Comparison of ENCODE assay signal across 23 cellular contexts in the genomic region with DNA sequence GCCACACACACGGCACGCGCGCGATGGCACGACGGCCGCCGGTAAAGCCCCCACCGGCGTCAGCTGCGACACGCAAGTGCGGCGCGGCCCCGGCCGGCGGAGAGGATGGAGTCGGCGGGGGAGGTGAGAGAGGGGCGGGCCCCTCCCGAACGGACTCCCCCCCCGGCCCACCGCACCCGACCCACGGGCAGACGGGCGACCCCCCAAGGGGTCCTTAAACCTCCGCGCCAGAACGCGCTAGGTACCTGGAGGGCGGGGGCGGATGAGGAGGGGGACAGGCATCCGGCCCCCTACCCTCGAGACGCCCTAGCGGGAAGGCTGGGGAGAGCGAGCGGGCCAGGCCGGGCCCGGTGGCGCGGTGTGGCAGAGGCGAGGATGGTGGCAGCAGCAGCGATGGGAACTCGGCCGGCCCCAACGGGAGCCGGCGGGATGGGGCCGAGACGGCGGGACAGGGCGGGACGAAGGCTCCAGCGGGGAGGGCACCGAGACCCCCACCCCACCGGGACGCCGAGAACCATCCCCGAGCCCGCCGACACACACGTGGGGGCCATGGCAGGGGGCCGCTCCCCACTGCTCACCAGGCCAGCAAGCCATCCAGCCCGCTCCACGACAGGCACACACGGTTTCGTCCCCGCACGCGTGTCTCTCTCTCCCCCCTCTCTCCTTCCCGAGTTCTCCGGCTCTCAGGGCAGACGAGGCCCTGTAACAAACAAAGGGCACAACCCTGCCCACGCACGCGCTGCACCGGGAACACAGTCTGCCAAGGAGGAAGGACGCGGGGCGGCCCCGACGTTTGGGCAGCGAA.
DNase-seq lines count a peak whose midpoint lies in the region; ATAC-seq, FAIRE-seq and TF ChIP-seq lines count a peak whose summit lies in the region.
"Had no signal": no experiment of that assay in that cellular context is flagged by ENCODE, and none has a peak within 500 bp of the region (broad histone marks: within the 10 kb centered on the region; RNA-seq: fewer than 3 reads in every experiment).

No MANE protein-coding gene starts in this region.

- H3K27ac ChIP-seq in HepG2 (ENCODE audit: extremely low read length, insufficient read depth, low read length) = no peak overlapping the region

- intact Hi-C loops in HepG2 (cut with micrococcal nuclease; ENCODE audit: unreplicated experiment) = no loop called here

- no peak for TF ChIP-seq CTCF in GM10266 (IDR thresholded peaks at IDR 0.05; ENCODE audit: control insufficient read depth, insufficient read depth, low read depth, missing control alignments)
- TF ChIP-seq CTCF in GM20000 (IDR thresholded peaks at IDR 0.05; ENCODE audit: extremely low read depth, missing control alignments) = no peak
- no peak for TF ChIP-seq CTCF in HepG2 (CRISPR knock-in tag; IDR thresholded peaks at IDR 0.05)

- peaks cover 77% of the 10 kb centered on the region for H3K9me3 ChIP-seq in HepG2 (ENCODE audit: low read length)
- H3K9me3 ChIP-seq: MG63 had no signal

- H3K4me2 ChIP-seq in HepG2 (ENCODE audit: low read depth, low read length) = no peak overlapping the region
- H3K4me2 ChIP-seq: GM23338 had no signal

- no peaks in the 10 kb centered on the region for H3K36me3 ChIP-seq in HepG2 (replicated peaks in 1 of 2; ENCODE audit: control insufficient read depth in 1 of 2, insufficient read depth in 2 of 2, low read length in 2 of 2)
- H3K36me3 ChIP-seq: MG63 had no signal

- no peaks in the 10 kb centered on the region for H4K20me1 ChIP-seq in HepG2 (ENCODE audit: insufficient read depth, low read length)

- H2AFZ ChIP-seq in HepG2 (ENCODE audit: low read length) = no peak overlapping the region
- H2AFZ ChIP-seq: GM23338 had no signal

- H3K27me3 ChIP-seq in HepG2 (ENCODE audit: control insufficient read depth in 1 of 2, insufficient read depth in 2 of 2, low read length in 2 of 2) = no peaks in the 10 kb centered on the region
- H3K27me3 ChIP-seq: MG63 had no signal

- DNase-seq in GM10266 (ENCODE audit: extremely low spot score) (peak; percentile 57), GM20000 (ENCODE audit: low spot score) (peak; percentile 46), HepG2 (ENCODE audit: low spot score) (no peak), DMS153 (lab: John Stamatoyannopoulos, UW) (no peak), amygdala (lab: John Stamatoyannopoulos, UW) (no peak)
- no peak for DNase-seq in stimulated activated naive CD8-positive, alpha-beta T cell treated with anti-CD3 and anti-CD28 coated beads, Interleukin-15, Interleukin-2, amounts not matched to agents 100 U/mL and 50 U/mL, for 24 hours
- DNase-seq in stimulated activated CD8-positive, alpha-beta memory T cell treated with anti-CD3 and anti-CD28 coated beads, Interleukin-4, amount 100 ng/mL, for 48 hours = no peak
- DNase-seq: Calu3; CD4-positive, alpha-beta T cell; DMS79; IMR-90; Karpas-422; MG63; NCI-H1092; NCI-H146; NCI-H2081; NCI-H510A; NCI-H82; SHP77 had no signal

- in situ Hi-C loops in HepG2 (cut with HindIII; ENCODE audit: extremely low pct_ligation_motif_present, low pct_unique_long_range_greater_than_20kb) = no loop called here

- no peak overlapping the region for H3K4me3 ChIP-seq in HepG2 (replicated peaks in 1 of 3; ENCODE audit: insufficient read depth in 1 of 3, low read depth in 2 of 3, low read length in 3 of 3)
- H3K4me3 ChIP-seq: GM23338, MG63 had no signal

- no TSS peak for BruUV-seq in HepG2 (replicated peaks; lab: Mats Ljungman, UMichigan)

- TF ChIP-seq EP300 in HepG2 (IDR thresholded peaks at IDR 0.05; ENCODE audit: low read depth in 2 of 2, low read length in 2 of 2) = no peak
- no peak for TF ChIP-seq EP300 in HepG2 (CRISPR knock-in tag; IDR thresholded peaks at IDR 0.05; ENCODE audit: borderline replicate concordance)

- H3K79me2 ChIP-seq in HepG2 (ENCODE audit: insufficient read depth, low read length) = no peaks in the 10 kb centered on the region

- no peak for FAIRE-seq in HepG2 (lab: Jason Lieb, UNC)
- FAIRE-seq: GM18507 had no signal

- 87% methylated on average over 83 of the region's 88 CpGs for WGBS in HepG2 (ENCODE audit: low lambda C conversion rate)

- no peaks in the 10 kb centered on the region for H3K4me1 ChIP-seq in HepG2 (ENCODE audit: insufficient read depth, low read length)

- CTCF ChIA-PET in HepG2 (lab: Yijun Ruan, JAX; ENCODE audit: low intra/inter-chr PET ratio, low total read pairs) = no interaction called here

- ATAC-seq in HepG2 (peak; percentile 35), GM21381 (IDR thresholded peaks at IDR 0.05; ENCODE audit: unreplicated experiment) (no peak)
- peak; percentile 32 for ATAC-seq in stimulated activated naive CD8-positive, alpha-beta T cell treated with anti-CD3 and anti-CD28 coated beads, Interleukin-15, Interleukin-2, amounts not matched to agents 100 U/mL and 50 U/mL, for 24 hours
- ATAC-seq: GM23338, Panc1 had no signal

- no peak for TF ChIP-seq RAD21 in HepG2 (CRISPR knock-in tag; IDR thresholded peaks at IDR 0.05)

- no peak overlapping the region for H3K9ac ChIP-seq in HepG2 (ENCODE audit: insufficient read depth, low read depth, low read length)

- POLR2A ChIA-PET in HepG2 (lab: Yijun Ruan, JAX) = no interaction called here

- TF ChIP-seq POLR2A in HepG2 (IDR thresholded peaks at IDR 0.05; ENCODE audit: insufficient read depth in 1 of 2, low read depth in 2 of 2, low read length in 2 of 2) = no peak

TF ChIP-seq in HepG2, 621 proteins besides CTCF, POLR2A, EP300 and RAD21:
- TF ChIP-seq ZNF329 (CRISPR knock-in tag; IDR thresholded peaks at IDR 0.05; ENCODE audit: low read depth) (no peak), SAP130 (CRISPR knock-in tag; IDR thresholded peaks at IDR 0.05; ENCODE audit: low read depth) (no peak), FOXM1 (CRISPR knock-in tag; IDR thresholded peaks at IDR 0.05) (no peak), ASH2L (IDR thresholded peaks at IDR 0.05; ENCODE audit: insufficient read length, low read depth, low read length) (no peak), ZNF552 (CRISPR knock-in tag; IDR thresholded peaks at IDR 0.05; ENCODE audit: borderline replicate concordance) (no peak), HIC2 (CRISPR knock-in tag; IDR thresholded peaks at IDR 0.05; ENCODE audit: low read depth) (no peak), ZNF383 (CRISPR knock-in tag; IDR thresholded peaks at IDR 0.05; ENCODE audit: borderline replicate concordance) (no peak), ISL2 (CRISPR knock-in tag; IDR thresholded peaks at IDR 0.05) (no peak), HDAC6 (IDR thresholded peaks at IDR 0.05; ENCODE audit: low read depth, low read length) (no peak), ZC3H4 (CRISPR knock-in tag; IDR thresholded peaks at IDR 0.05; ENCODE audit: borderline replicate concordance) (no peak), ZNF17 (CRISPR knock-in tag; IDR thresholded peaks at IDR 0.05) (no peak)
- TF ChIP-seq, protein P1, sequence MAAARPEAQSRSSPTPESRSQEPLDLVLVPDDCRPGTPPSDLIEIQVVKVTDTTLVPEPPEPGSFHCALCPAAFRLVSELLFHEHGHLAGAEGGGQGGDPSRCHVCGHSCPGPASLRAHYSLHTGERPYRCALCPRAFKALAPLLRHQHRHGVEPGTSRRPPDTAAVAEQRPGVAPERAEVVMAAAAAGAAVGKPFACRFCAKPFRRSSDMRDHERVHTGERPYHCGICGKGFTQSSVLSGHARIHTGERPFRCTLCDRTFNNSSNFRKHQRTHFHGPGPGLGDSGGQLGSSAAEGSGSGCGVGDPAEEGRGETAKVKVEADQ (CRISPR knock-in tag; IDR thresholded peaks at IDR 0.05; ENCODE audit: borderline replicate concordance) = no peak
- TF ChIP-seq, protein P2, sequence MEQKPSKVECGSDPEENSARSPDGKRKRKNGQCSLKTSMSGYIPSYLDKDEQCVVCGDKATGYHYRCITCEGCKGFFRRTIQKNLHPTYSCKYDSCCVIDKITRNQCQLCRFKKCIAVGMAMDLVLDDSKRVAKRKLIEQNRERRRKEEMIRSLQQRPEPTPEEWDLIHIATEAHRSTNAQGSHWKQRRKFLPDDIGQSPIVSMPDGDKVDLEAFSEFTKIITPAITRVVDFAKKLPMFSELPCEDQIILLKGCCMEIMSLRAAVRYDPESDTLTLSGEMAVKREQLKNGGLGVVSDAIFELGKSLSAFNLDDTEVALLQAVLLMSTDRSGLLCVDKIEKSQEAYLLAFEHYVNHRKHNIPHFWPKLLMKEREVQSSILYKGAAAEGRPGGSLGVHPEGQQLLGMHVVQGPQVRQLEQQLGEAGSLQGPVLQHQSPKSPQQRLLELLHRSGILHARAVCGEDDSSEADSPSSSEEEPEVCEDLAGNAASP (CRISPR knock-in tag; IDR thresholded peaks at IDR 0.05; ENCODE audit: borderline replicate concordance) = no peak

Comparison
In these comparisons a context has a peak if more than half of its experiments do, and no peak if none do; other contexts are left out.
1. DNase-seq: peak in GM10266 (single experiment) and GM20000 (single experiment); none in HepG2 (single experiment), stimulated activated naive CD8-positive, alpha-beta T cell treated with anti-CD3 and anti-CD28 coated beads, Interleukin-15, Interleukin-2, amounts not matched to agents 100 U/mL and 50 U/mL, for 24 hours (single experiment), DMS153 (single experiment), stimulated activated CD8-positive, alpha-beta memory T cell treated with anti-CD3 and anti-CD28 coated beads, Interleukin-4, amount 100 ng/mL, for 48 hours (single experiment) and amygdala (0 of 56).